Comparison of ENCODE assay signal across 8 cellular contexts in the genomic region with DNA sequence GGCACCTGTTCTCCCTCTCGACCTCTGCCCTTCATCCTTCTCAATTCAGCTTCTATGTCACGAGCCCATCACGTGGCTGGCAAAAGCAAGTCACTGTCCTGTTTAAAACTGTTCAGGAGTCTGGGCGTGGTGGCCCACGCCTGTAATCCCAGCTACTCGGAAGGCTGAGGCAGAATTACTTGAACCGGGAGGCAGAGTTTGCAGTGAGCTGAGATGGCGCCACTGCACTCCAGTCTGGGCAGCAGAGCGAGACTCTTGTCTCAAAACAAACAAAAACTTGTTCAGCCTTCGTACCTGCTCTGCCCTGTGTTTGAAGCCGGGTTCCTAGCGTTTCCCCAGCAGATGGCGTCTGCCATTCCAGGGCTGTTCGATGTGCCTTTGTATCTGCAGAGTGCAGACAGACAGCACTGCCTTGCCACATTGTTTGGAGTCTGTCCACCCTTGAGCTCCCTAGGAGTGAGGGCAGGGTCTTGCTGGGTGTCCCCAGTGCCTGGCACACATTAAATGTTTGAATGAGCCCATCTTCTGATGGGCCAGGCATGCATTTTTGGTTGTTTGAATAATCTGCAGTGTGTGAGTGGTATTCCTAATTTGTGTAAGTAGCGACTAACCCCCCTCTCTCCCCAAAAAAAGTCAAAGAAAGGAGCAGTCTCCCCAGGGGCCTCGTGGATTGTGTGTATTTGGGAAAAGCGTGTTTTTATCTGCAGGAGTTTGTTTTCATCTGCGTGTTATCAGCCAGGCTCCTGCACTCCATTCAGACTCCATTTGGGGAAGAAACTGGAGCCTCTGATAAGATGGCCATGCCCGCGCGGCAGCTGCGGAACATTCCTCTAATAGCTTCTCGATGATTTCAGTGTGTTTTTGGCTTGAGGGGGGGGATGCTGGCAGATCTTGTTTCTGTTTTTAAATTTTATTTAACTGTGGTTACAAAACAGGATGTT.
DNase-seq lines count a peak whose midpoint lies in the region; ATAC-seq and TF ChIP-seq lines count a peak whose summit lies in the region.

No MANE protein-coding gene starts in this region.

- peaks cover 18% of the 10 kb centered on the region for H3K4me1 ChIP-seq in cardiac muscle cell (ENCODE audit: low read depth)

- H3K4me3 ChIP-seq in cardiac muscle cell, result no peak overlapping the region

- H3K9me3 ChIP-seq in cardiac muscle cell (ENCODE audit: low read depth), result no peaks in the 10 kb centered on the region

- peak; percentile 88 for TF ChIP-seq CTCF in VCaP (conservative IDR thresholded peaks at IDR 0.05)
- TF ChIP-seq CTCF in cardiac muscle cell (IDR thresholded peaks at IDR 0.05; ENCODE audit: low read depth, low read length), result peak; percentile 71

- intact Hi-C loops in sciatic nerve (cut with DNase I), result no loop called here

- H3K27ac ChIP-seq in VCaP, result peak overlapping the region; percentile 24; the same call in 1 of the 2 replicates
- H3K27ac ChIP-seq in cardiac muscle cell, result peak overlapping the region; percentile 95

- ATAC-seq in sciatic nerve (peak; percentile 62), GM18867 (IDR thresholded peaks at IDR 0.05; ENCODE audit: unreplicated experiment) (no peak), GM18498 (IDR thresholded peaks at IDR 0.05; ENCODE audit: unreplicated experiment) (no peak)

- H3K27me3 ChIP-seq in cardiac muscle cell, result no peaks in the 10 kb centered on the region

- H3K36me3 ChIP-seq in cardiac muscle cell, result no peaks in the 10 kb centered on the region

- DNase-seq in activated CD4-positive, alpha-beta T cell treated with anti-CD3 and anti-CD28 coated beads for 48 hours, result peak; percentile 31
- DNase-seq in activated CD4-positive, alpha-beta T cell treated with anti-CD3 and anti-CD28 coated beads for 4 hours, result no peak
- DNase-seq in NAMALWA (ENCODE audit: low spot score) (peak; percentile 50), cardiac muscle cell (ENCODE audit: low read depth in 1 of 2, low spot score in 1 of 2) (peak; percentile 69 to 88), sciatic nerve (ENCODE audit: low spot score) (no peak)

Comparison
In these comparisons a context has a peak if more than half of its experiments do, and no peak if none do; other contexts are left out.
1. DNase-seq: peak in activated CD4-positive, alpha-beta T cell treated with anti-CD3 and anti-CD28 coated beads for 48 hours (single experiment), NAMALWA (single experiment) and cardiac muscle cell (2 of 2); none in activated CD4-positive, alpha-beta T cell treated with anti-CD3 and anti-CD28 coated beads for 4 hours (0 of 2) and sciatic nerve (single experiment).